In genomic region chr9:72952914-72953313, GRCh38 we compare ENCODE assay signal across 9 cellular contexts. TPM values are rescaled to one million over a fixed set of nuclear protein-coding genes. Genes with fewer than 3 reads are reported as not detected.
DNase-seq lines count a peak whose midpoint lies in the region; ATAC-seq lines count a peak whose summit lies in the region.
"Had no signal": no experiment of that assay in that cellular context is flagged by ENCODE, and none has a peak within 500 bp of the region (broad histone marks: within the 10 kb centered on the region; RNA-seq: fewer than 3 reads in every experiment).

ALDH1A1 (minus strand) TSS chr9:72953053; CDS start chr9:72953000, 53 bp downstream.

- H3K4me1 Mint-ChIP-seq in activated CD4-positive, alpha-beta T cell treated with anti-CD3 and anti-CD28 coated beads, Interleukin-2, amount 10 ng/mL, durations not matched to agents 24 days and 14 days = no peaks in the 10 kb centered on the region

- peaks cover 58% of the 10 kb centered on the region for H3K4me1 ChIP-seq in mononuclear cell (ENCODE audit: insufficient read depth, low read length)

- no peak within 1 kb of the TSS for H3K27ac Mint-ChIP-seq in activated CD4-positive, alpha-beta T cell treated with anti-CD3 and anti-CD28 coated beads, Interleukin-2, amount 10 ng/mL, durations not matched to agents 24 days and 14 days
- H3K27ac Mint-ChIP-seq: activated CD8-positive, alpha-beta T cell treated with anti-CD3 and anti-CD28 coated beads for 36 hours had no signal

- ATAC-seq in stimulated activated naive CD8-positive, alpha-beta T cell treated with anti-CD3 and anti-CD28 coated beads, Interleukin-15, Interleukin-2, amounts not matched to agents 100 U/mL and 50 U/mL, for 24 hours = no peak
- ATAC-seq: activated CD8-positive, alpha-beta T cell treated with anti-CD3 and anti-CD28 coated beads for 36 hours had no signal

- H3K9me3 ChIP-seq in mononuclear cell (ENCODE audit: low read depth, low read length) = no peaks in the 10 kb centered on the region

- H3K36me3 Mint-ChIP-seq in activated CD4-positive, alpha-beta T cell treated with anti-CD3 and anti-CD28 coated beads, Interleukin-2, amount 10 ng/mL, durations not matched to agents 24 days and 14 days (ENCODE audit: low read depth) = no peaks in the 10 kb centered on the region

- peak; percentile 34 for DNase-seq in activated CD4-positive, alpha-beta T cell treated with anti-CD3 and anti-CD28 coated beads, Interleukin-2, amount 10 ng/mL, durations not matched to agents 24 days and 14 days
- DNase-seq in activated CD4-positive, alpha-beta T cell treated with anti-CD3 and anti-CD28 coated beads for 1 hour = no peak
- DNase-seq in dermis microvascular lymphatic vessel endothelial cell (ENCODE audit: low read depth in 2 of 2) (peak; percentile 43 to 46), T-helper 9 cell (no peak)
- DNase-seq in stimulated activated naive CD8-positive, alpha-beta T cell treated with anti-CD3 and anti-CD28 coated beads, Interleukin-15, Interleukin-2, amounts not matched to agents 100 U/mL and 50 U/mL, for 24 hours = no peak
- DNase-seq in activated CD8-positive, alpha-beta memory T cell treated with anti-CD3 and anti-CD28 coated beads, Interleukin-2, amount 50 U/mL, for 4 hours = no peak
- no peak for DNase-seq in activated CD4-positive, alpha-beta T cell treated with anti-CD3 and anti-CD28 coated beads, Interleukin-2, amount 50 U/mL, for 48 hours
- DNase-seq: activated CD8-positive, alpha-beta T cell treated with anti-CD3 and anti-CD28 coated beads for 36 hours had no signal

- no peaks in the 10 kb centered on the region for H3K9me3 Mint-ChIP-seq in activated CD4-positive, alpha-beta T cell treated with anti-CD3 and anti-CD28 coated beads, Interleukin-2, amount 10 ng/mL, durations not matched to agents 24 days and 14 days
- H3K9me3 Mint-ChIP-seq: activated CD8-positive, alpha-beta T cell treated with anti-CD3 and anti-CD28 coated beads for 36 hours had no signal

- peak within 1 kb of the TSS; percentile 1 for H3K4me3 ChIP-seq in mononuclear cell (ENCODE audit: low read length)

- H3K4me3 Mint-ChIP-seq in activated CD4-positive, alpha-beta T cell treated with anti-CD3 and anti-CD28 coated beads, Interleukin-2, amount 10 ng/mL, durations not matched to agents 24 days and 14 days = no peak within 1 kb of the TSS
- H3K4me3 Mint-ChIP-seq: activated CD8-positive, alpha-beta T cell treated with anti-CD3 and anti-CD28 coated beads for 36 hours had no signal

- H3K27me3 Mint-ChIP-seq in activated CD4-positive, alpha-beta T cell treated with anti-CD3 and anti-CD28 coated beads, Interleukin-2, amount 10 ng/mL, durations not matched to agents 24 days and 14 days = peaks cover 25% of the 10 kb centered on the region

- no peaks in the 10 kb centered on the region for H3K27me3 ChIP-seq in mononuclear cell (ENCODE audit: insufficient read depth, low read length)

- intact Hi-C loops in activated CD4-positive, alpha-beta T cell treated with anti-CD3 and anti-CD28 coated beads, Interleukin-2, amount 10 ng/mL, durations not matched to agents 24 days and 14 days (cut with micrococcal nuclease) = no loop called here

RNA-seq across cellular contexts. Expression of gene ALDH1A1, which starts in this region (rescaled TPM):
- total RNA-seq in activated CD4-positive, alpha-beta T cell treated with anti-CD3 and anti-CD28 coated beads, Interleukin-2, amount 10 ng/mL, durations not matched to agents 24 days and 14 days = not detected in 2 replicates
- total RNA-seq in dermis microvascular lymphatic vessel endothelial cell (738 and 2,886 TPM in 2 replicates), mononuclear cell (5.8 TPM)
- total RNA-seq: activated CD8-positive, alpha-beta T cell treated with anti-CD3 and anti-CD28 coated beads for 36 hours had no signal

Comparison
In these comparisons a context has a peak if more than half of its experiments do, and no peak if none do; other contexts are left out.
1. RNA of gene ALDH1A1 (total RNA-seq): 738 to 2,886 TPM in dermis microvascular lymphatic vessel endothelial cell; 5.8 TPM in mononuclear cell (single experiment) and not detected in activated CD4-positive, alpha-beta T cell treated with anti-CD3 and anti-CD28 coated beads, Interleukin-2, amount 10 ng/mL, durations not matched to agents 24 days and 14 days; every median in the first group is over 100 times any median in the second.
2. Peak in DNase-seq in activated CD4-positive, alpha-beta T cell treated with anti-CD3 and anti-CD28 coated beads, Interleukin-2, amount 10 ng/mL, durations not matched to agents 24 days and 14 days; RNA of the gene not detected or under 1 TPM.
3. DNase-seq: peak in dermis microvascular lymphatic vessel endothelial cell (2 of 2); none in activated CD4-positive, alpha-beta T cell treated with anti-CD3 and anti-CD28 coated beads for 1 hour (single experiment), stimulated activated naive CD8-positive, alpha-beta T cell treated with anti-CD3 and anti-CD28 coated beads, Interleukin-15, Interleukin-2, amounts not matched to agents 100 U/mL and 50 U/mL, for 24 hours (single experiment), T-helper 9 cell (single experiment), activated CD8-positive, alpha-beta memory T cell treated with anti-CD3 and anti-CD28 coated beads, Interleukin-2, amount 50 U/mL, for 4 hours (single experiment) and activated CD4-positive, alpha-beta T cell treated with anti-CD3 and anti-CD28 coated beads, Interleukin-2, amount 50 U/mL, for 48 hours (0 of 2).